In the genomic region with DNA sequence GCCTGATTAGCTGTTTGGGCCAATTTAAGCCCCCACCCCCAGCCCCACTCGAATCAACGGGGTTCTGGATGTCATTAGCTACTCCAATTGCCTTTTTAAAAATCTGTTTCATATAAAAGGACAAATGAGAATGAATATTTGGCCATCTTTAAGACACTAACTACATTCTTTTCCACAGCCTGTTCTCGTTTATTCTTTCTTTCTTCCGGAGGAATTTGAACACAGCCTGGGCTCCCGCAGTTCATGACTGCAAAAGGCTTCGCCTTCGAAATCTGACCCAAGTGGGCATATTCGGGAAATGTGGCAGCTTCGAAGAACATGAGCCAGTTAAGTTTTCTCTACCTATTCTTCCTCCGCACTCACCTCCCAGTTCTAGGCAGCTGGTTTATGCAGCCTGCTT, we compare ENCODE assay signal across 23 cellular contexts. TPM values are rescaled to one million over a fixed set of nuclear protein-coding genes. Genes with fewer than 3 reads are reported as not detected.
A peak's percentile ranks its signal among the peaks of the same experiment; 100 is the strongest.
DNase-seq lines count a peak whose midpoint lies in the region; ATAC-seq, FAIRE-seq and TF ChIP-seq lines count a peak whose summit lies in the region.
"Had no signal": no experiment of that assay in that cellular context is flagged by ENCODE, and none has a peak within 500 bp of the region (broad histone marks: within the 10 kb centered on the region; RNA-seq: fewer than 3 reads in every experiment).

No MANE protein-coding gene starts in this region.

- H3K27ac Mint-ChIP-seq in Caco-2 (ENCODE audit: unreplicated experiment), result no peak overlapping the region
- H3K27ac Mint-ChIP-seq: B cell; CD4-positive, alpha-beta T cell; CD8-positive, alpha-beta T cell had no signal

- H3K9me3 ChIP-seq in Caco-2, result no peaks in the 10 kb centered on the region
- no peaks in the 10 kb centered on the region for H3K9me3 ChIP-seq in SK-N-MC (ENCODE audit: low read depth, low read length)
- H3K9me3 ChIP-seq: BLaER1 treated with 17β-estradiol and CSF1 and Interleukin-3, amounts not matched to agents 10 nM and 100 nM had no signal

- TF ChIP-seq CTCF in Caco-2 (IDR thresholded peaks at IDR 0.05; ENCODE audit: insufficient read depth in 1 of 2, low read depth in 1 of 2, low read length in 1 of 2, severe bottlenecking in 1 of 2, unreplicated experiment in 1 of 2), result no peak

- no peak for ATAC-seq in GM21723 (IDR thresholded peaks at IDR 0.05; ENCODE audit: unreplicated experiment)
- ATAC-seq in Right ventricle myocardium superior (ENCODE audit: poor library complexity), result no peak
- ATAC-seq: CD8-positive, alpha-beta T cell; GM12878 had no signal

- H3K4me1 Mint-ChIP-seq in Caco-2 (ENCODE audit: low read depth, unreplicated experiment), result peaks cover 6% of the 10 kb centered on the region

- H3K9me3 Mint-ChIP-seq in Caco-2 (ENCODE audit: unreplicated experiment), result no peaks in the 10 kb centered on the region
- H3K9me3 Mint-ChIP-seq: CD4-positive, alpha-beta T cell; CD8-positive, alpha-beta T cell had no signal

- H3K27ac ChIP-seq in SK-N-MC, result peak overlapping the region; percentile 58; the same call in 1 of the 2 replicates
- H3K27ac ChIP-seq: BLaER1 treated with 17β-estradiol and CSF1 and Interleukin-3, amounts not matched to agents 10 nM and 100 nM; C4-2B had no signal

- no peaks in the 10 kb centered on the region for H3K27me3 Mint-ChIP-seq in Caco-2 (ENCODE audit: insufficient read depth, unreplicated experiment)
- H3K27me3 Mint-ChIP-seq: CD4-positive, alpha-beta T cell had no signal

- POLR2A ChIA-PET in Caco-2 (lab: Charles Lee), result no interaction called here

- TSS peak; percentile 6 for BruUV-seq in Caco-2 (replicated peaks; lab: Mats Ljungman, UMichigan)

- no peaks in the 10 kb centered on the region for H3K36me3 ChIP-seq in Caco-2 (ENCODE audit: control insufficient read depth, insufficient read depth, low read length)
- no peaks in the 10 kb centered on the region for H3K36me3 ChIP-seq in SK-N-MC (ENCODE audit: insufficient read depth, low read length)
- H3K36me3 ChIP-seq: BLaER1 treated with 17β-estradiol and CSF1 and Interleukin-3, amounts not matched to agents 10 nM and 100 nM had no signal

- intact Hi-C loops in Caco-2 (cut with micrococcal nuclease; ENCODE audit: unreplicated experiment) (no loop called here), Right ventricle myocardium superior (cut with DNase I) (no loop called here)

- no peak for TF ChIP-seq POLR2A in GM12891 (IDR thresholded peaks at IDR 0.05; ENCODE audit: low read depth, low read length)

- CTCF ChIA-PET in Caco-2 (lab: Charles Lee), result interaction anchor here (1.7 kb wide), 1 partner anchor 206 kb away, joined by 4 read pairs; no protein-coding TSS in a partner anchor

- no peak overlapping the region for H3K9ac ChIP-seq in SK-N-MC (ENCODE audit: insufficient read length)
- H3K9ac ChIP-seq: BLaER1 treated with 17β-estradiol and CSF1 and Interleukin-3, amounts not matched to agents 10 nM and 100 nM had no signal

- H3K4me1 ChIP-seq in Caco-2, result peaks cover 6% of the 10 kb centered on the region

- no peaks in the 10 kb centered on the region for H3K27me3 ChIP-seq in Caco-2 (replicated peaks; ENCODE audit: control insufficient read depth, insufficient read depth, low read length)

- H3K4me3 Mint-ChIP-seq in Caco-2 (ENCODE audit: unreplicated experiment), result no peak overlapping the region
- H3K4me3 Mint-ChIP-seq: B cell; CD4-positive, alpha-beta T cell; CD8-positive, alpha-beta T cell had no signal

- DNase-seq in Caco-2, result no peak
- DNase-seq in SK-N-MC (ENCODE audit: low read depth, low spot score), result no peak
- DNase-seq in GM12891 (ENCODE audit: insufficient read length, low spot score), result no peak
- no peak for DNase-seq in Right ventricle myocardium superior
- DNase-seq: 8988T; ACHN; AML-193; CD4-positive, alpha-beta T cell; CD8-positive, alpha-beta T cell; DMS 273 treated with DMSO at 0.1 percent for 48 hours; DMS153; DMS53; DMS79; DND-41; EL; GDM1 had no signal

- H3K4me3 ChIP-seq in Caco-2 (ENCODE audit: low read depth, low read length) (no peak overlapping the region), SK-N-MC (no peak overlapping the region)
- H3K4me3 ChIP-seq: BLaER1 treated with 17β-estradiol and CSF1 and Interleukin-3, amounts not matched to agents 10 nM and 100 nM; GM12878 had no signal

- FAIRE-seq in GM12891 (lab: Jason Lieb, UNC), result no peak
- FAIRE-seq: A204.1, GM12878, GM19239 had no signal

- H3K36me3 Mint-ChIP-seq in Caco-2 (ENCODE audit: insufficient read depth, unreplicated experiment), result peaks cover 20% of the 10 kb centered on the region
- H3K36me3 Mint-ChIP-seq: CD8-positive, alpha-beta T cell had no signal

TF ChIP-seq in GM12891, 5 proteins besides CTCF, POLR2A, EP300 and RAD21:
- TF ChIP-seq SPI1 (IDR thresholded peaks at IDR 0.05; ENCODE audit: low read depth, low read length) (no peak), POU2F2 (IDR thresholded peaks at IDR 0.05; ENCODE audit: low read depth, low read length) (no peak), TAF1 (IDR thresholded peaks at IDR 0.05; ENCODE audit: low read depth, low read length) (no peak), POLR2AphosphoS5 (IDR thresholded peaks at IDR 0.05; ENCODE audit: low read depth, low read length) (no peak), PAX5 (IDR thresholded peaks at IDR 0.05; ENCODE audit: insufficient read depth, low read length, severe bottlenecking) (no peak)

RNA-seq across cellular contexts. Expression of a gene that starts 49.4 kb away (rescaled TPM):
- total RNA-seq in Caco-2 (2022), result 20.8 and 22.4 TPM in 2 replicates
- 0.39 TPM for polyA plus RNA-seq in GM12891 (2012; ENCODE audit: low read depth, missing spikeins)
- total RNA-seq in Right ventricle myocardium superior, result 2.0 TPM
